Comparison of ENCODE assay signal across 12 cellular contexts in genomic region chr2:16727256-16727655, GRCh38.
DNase-seq lines count a peak whose midpoint lies in the region; ATAC-seq, FAIRE-seq and TF ChIP-seq lines count a peak whose summit lies in the region.
"Had no signal": no experiment of that assay in that cellular context is flagged by ENCODE, and none has a peak within 500 bp of the region (broad histone marks: within the 10 kb centered on the region; RNA-seq: fewer than 3 reads in every experiment).

No MANE protein-coding gene starts in this region.

- H3K23ac ChIP-seq in H1 (ENCODE audit: insufficient read length), result no peak overlapping the region

- no peak overlapping the region for H3K18ac ChIP-seq in H1 (ENCODE audit: extremely low read depth, low read length)

- 91% methylated on average over 4 of the region's 4 CpGs; no CpG with 5 or more reads in 1 of the 2 experiments for WGBS in H1 (ENCODE audit: extremely low coverage in 1 of 2, insufficient coverage in 1 of 2, insufficient read length in 1 of 2, insufficient replicate concordance in 2 of 2, low coverage in 1 of 2, low lambda C conversion rate in 2 of 2, missing lambda C conversion rate in 1 of 2), 2 experiments

- H3K56ac ChIP-seq in H1 (replicated peaks; ENCODE audit: insufficient read length, low read depth, low read length), result no peak overlapping the region

- intact Hi-C loops in Right ventricle myocardium inferior (cut with DNase I) (loop anchor here (10.0 kb wide), 1 partner anchor 112 kb away; no protein-coding TSS in a partner anchor), cardiac septum (cut with DNase I) (no loop called here), left lung (cut with DNase I) (loop anchor here in 1 of 2 donors (10.0 kb wide), 1 partner anchor 112 kb away; no protein-coding TSS in a partner anchor), upper lobe of right lung (cut with DNase I) (no loop called here)

- POLR2A ChIA-PET in H1 (lab: Charles Lee; ENCODE audit: partially characterized antibody), result no interaction called here

- H4K91ac ChIP-seq in H1 (replicated peaks; ENCODE audit: insufficient read length, low read length), result no peak overlapping the region

- no peaks in the 10 kb centered on the region for H3K79me2 ChIP-seq in H1 (ENCODE audit: control insufficient read depth in 1 of 2, insufficient read depth in 2 of 2, low read length in 2 of 2)

- TF ChIP-seq POLR2A in H1 (IDR thresholded peaks at IDR 0.05; ENCODE audit: control extremely low read depth in 1 of 2, low read depth in 2 of 2, low read length in 2 of 2), result no peak

- H3K4me3 ChIP-seq in H1 (ENCODE audit: extremely low read depth in 1 of 4, insufficient read depth in 2 of 4, low read depth in 3 of 4, low read length in 4 of 4) (no peak overlapping the region), left lung (no peak overlapping the region), upper lobe of right lung (no peak overlapping the region)

- peak; percentile 30 to 46 for TF ChIP-seq RAD21 in H1 (IDR thresholded peaks at IDR 0.05 in 1 of 2, conservative IDR thresholded peaks at IDR 0.05 in 1 of 2; ENCODE audit: low read depth in 2 of 2, low read length in 2 of 2)

- H3K9ac ChIP-seq in H1 (replicated peaks in 1 of 4; ENCODE audit: extremely low read depth in 1 of 4, low read depth in 3 of 4, low read length in 3 of 4), result no peak overlapping the region

- H2AK5ac ChIP-seq in H1 (ENCODE audit: low read depth, low read length), result no peak overlapping the region

- H3K4me1 ChIP-seq in H1 (replicated peaks in 1 of 4; ENCODE audit: control insufficient read depth in 3 of 4, insufficient read depth in 4 of 4, low read length in 3 of 4), result peaks cover 0 to 3% (median 0%) of the 10 kb centered on the region in 4 experiments; a peak in 1 of 7 replicates
- H3K4me1 ChIP-seq in left lung, result no peaks in the 10 kb centered on the region
- H3K4me1 ChIP-seq in upper lobe of right lung, result no peaks in the 10 kb centered on the region

- no peak overlapping the region for H2BK20ac ChIP-seq in H1 (ENCODE audit: low read length)

- TF ChIP-seq CTCF in H1 (IDR thresholded peaks at IDR 0.05; ENCODE audit: control extremely low read depth in 1 of 3, insufficient read depth in 1 of 3, low read depth in 1 of 3, low read length in 3 of 3), result no peak; a peak in 1 of 4 replicates
- no peak for TF ChIP-seq CTCF in left lung (IDR thresholded peaks at IDR 0.05)
- peak; percentile 19 for TF ChIP-seq CTCF in upper lobe of right lung (IDR thresholded peaks at IDR 0.05)

- no peak overlapping the region for H2BK5ac ChIP-seq in H1 (ENCODE audit: low read depth, low read length)

- no peak overlapping the region for H3K4ac ChIP-seq in H1 (replicated peaks; ENCODE audit: insufficient read length, low read depth, low read length)

- H4K5ac ChIP-seq in H1 (ENCODE audit: insufficient read length, low read depth, low read length), result no peak overlapping the region

- H3K79me1 ChIP-seq in H1 (ENCODE audit: low read depth, low read length), result no peaks in the 10 kb centered on the region

- no peaks in the 10 kb centered on the region for H4K20me1 ChIP-seq in H1 (replicated peaks in 1 of 2; ENCODE audit: control insufficient read depth in 1 of 2, insufficient read depth in 2 of 2, low read length in 2 of 2)

- H3K36me3 ChIP-seq in H1 (ENCODE audit: control insufficient read depth in 2 of 4, insufficient read depth in 4 of 4, low read length in 3 of 4), result no peaks in the 10 kb centered on the region
- no peaks in the 10 kb centered on the region for H3K36me3 ChIP-seq in left lung
- no peaks in the 10 kb centered on the region for H3K36me3 ChIP-seq in upper lobe of right lung

- H3K27ac ChIP-seq in H1 (ENCODE audit: low read depth, low read length), result no peak overlapping the region
- H3K27ac ChIP-seq in left lung, result no peak overlapping the region
- H3K27ac ChIP-seq in upper lobe of right lung, result no peak overlapping the region

- CTCF ChIA-PET in H1 (lab: Charles Lee; ENCODE audit: partially characterized antibody), result interaction anchor here (0.7 to 2.2 kb wide), 7 partner anchors 9 to 124 kb away, joined by 3 to 11 read pairs (median 3); no protein-coding TSS in a partner anchor

- H3K23me2 ChIP-seq in H1 (ENCODE audit: low read depth, low read length), result no peaks in the 10 kb centered on the region

- no peak for FAIRE-seq in H1 (lab: Jason Lieb, UNC)
- FAIRE-seq: GM12892, RCC 7860 had no signal

- no peak for TF ChIP-seq EP300 in H1 (IDR thresholded peaks at IDR 0.05; ENCODE audit: borderline replicate concordance in 1 of 2, low read depth in 2 of 2, low read length in 2 of 2)

- no peak overlapping the region for H2BK120ac ChIP-seq in H1 (replicated peaks; ENCODE audit: low read depth, low read length)

- DNase-seq in Right ventricle myocardium inferior (ENCODE audit: missing footprints), result no peak
- no peak for DNase-seq in cardiac septum (ENCODE audit: low spot score)
- DNase-seq in H1 (ENCODE audit: low read depth in 1 of 2, low spot score in 2 of 2), result no peak
- DNase-seq in left lung, result no peak
- DNase-seq in upper lobe of right lung, result no peak
- DNase-seq in SHP77 (lab: John Stamatoyannopoulos, UW), result no peak
- DNase-seq in NK-92 (lab: John Stamatoyannopoulos, UW; ENCODE audit: unreplicated experiment), result no peak
- no peak for DNase-seq in DMS79 (lab: John Stamatoyannopoulos, UW)
- DNase-seq: H9, nephron progenitor cell had no signal

- H2BK15ac ChIP-seq in H1 (ENCODE audit: low read length), result no peak overlapping the region

- H4K8ac ChIP-seq in H1 (ENCODE audit: extremely low read depth, insufficient read depth, low read length), result no peak overlapping the region

- peak; percentile 34 for ATAC-seq in Right ventricle myocardium inferior
- ATAC-seq in left lung, result peak; percentile 54
- ATAC-seq in upper lobe of right lung, result peak; percentile 38

- no peak overlapping the region for H2BK12ac ChIP-seq in H1 (ENCODE audit: low read depth, low read length)

- H3K14ac ChIP-seq in H1 (ENCODE audit: insufficient read length), result no peak overlapping the region

- no peaks in the 10 kb centered on the region for H3K9me3 ChIP-seq in H1 (ENCODE audit: insufficient read depth in 2 of 2, low read depth in 1 of 2, low read length in 1 of 2)
- H3K9me3 ChIP-seq in left lung, result no peaks in the 10 kb centered on the region
- H3K9me3 ChIP-seq in upper lobe of right lung, result no peaks in the 10 kb centered on the region

- no peak overlapping the region for H3K4me2 ChIP-seq in H1 (ENCODE audit: insufficient read depth in 1 of 2, low read depth in 2 of 2, low read length in 2 of 2)

- H3K27me3 ChIP-seq in H1 (replicated peaks in 1 of 4; ENCODE audit: control insufficient read depth in 3 of 4, extremely low read depth in 1 of 4, insufficient read depth in 3 of 4, low read length in 3 of 4) (no peaks in the 10 kb centered on the region), left lung (no peaks in the 10 kb centered on the region), upper lobe of right lung (no peaks in the 10 kb centered on the region)

- no peak overlapping the region for H2AFZ ChIP-seq in H1 (ENCODE audit: low read length)

TF ChIP-seq in H1, 55 proteins besides CTCF, POLR2A, EP300 and RAD21 (continues in another document):
- TF ChIP-seq EGR1 (IDR thresholded peaks at IDR 0.05; ENCODE audit: borderline replicate concordance, low read depth, low read length) (no peak), TBP (IDR thresholded peaks at IDR 0.05; ENCODE audit: low read depth, low read length) (no peak), NRF1 (IDR thresholded peaks at IDR 0.05; ENCODE audit: low read depth, low read length) (no peak), CBX5 (IDR thresholded peaks at IDR 0.05; ENCODE audit: low read depth, low read length) (no peak), ATF3 (IDR thresholded peaks at IDR 0.05; ENCODE audit: insufficient read depth, low read depth, low read length) (no peak), USF2 (IDR thresholded peaks at IDR 0.05; ENCODE audit: low read length) (no peak), SP4 (IDR thresholded peaks at IDR 0.05; ENCODE audit: low read length) (no peak)
